8 cellular contexts compared by ENCODE assay signal in genomic region chr9:135499326-135500070, GRCh38. TPM values are rescaled to one million over a fixed set of nuclear protein-coding genes. Genes with fewer than 3 reads are reported as not detected.
A peak's percentile ranks its signal among the peaks of the same experiment; 100 is the strongest.
DNase-seq lines count a peak whose midpoint lies in the region; ATAC-seq, FAIRE-seq and TF ChIP-seq lines count a peak whose summit lies in the region.

No MANE protein-coding gene starts in this region.

- H2AFZ ChIP-seq in Loucy (ENCODE audit: low read length) (peak overlapping the region; percentile 86), neuron (ENCODE audit: low read depth, low read length) (peak overlapping the region; percentile 83)

- peaks cover 23% of the 10 kb centered on the region for H3K36me3 ChIP-seq in BJ (ENCODE audit: control insufficient read depth, insufficient read depth, low read length)
- peaks cover 16% of the 10 kb centered on the region; the same call in 1 of the 2 replicates for H3K36me3 ChIP-seq in Loucy (ENCODE audit: insufficient read depth, low read length)
- H3K36me3 ChIP-seq in SJSA1: peaks cover 39% of the 10 kb centered on the region
- H3K36me3 ChIP-seq in neuron (ENCODE audit: insufficient read depth, low read length): peaks cover 23% of the 10 kb centered on the region

- no peaks in the 10 kb centered on the region for H3K9me3 Mint-ChIP-seq in stimulated activated naive CD8-positive, alpha-beta T cell treated with anti-CD3 and anti-CD28 coated beads, Interleukin-15, amount 100 ng/mL, for 72 hours

- H3K9me2 ChIP-seq in Loucy (replicated peaks; ENCODE audit: low read depth, low read length): no peaks in the 10 kb centered on the region

- no peaks in the 10 kb centered on the region for H3K9me3 ChIP-seq in Loucy (ENCODE audit: insufficient read depth, low read depth, low read length)
- no peaks in the 10 kb centered on the region for H3K9me3 ChIP-seq in SJSA1 (replicated peaks)
- H3K9me3 ChIP-seq in neuron (ENCODE audit: low read length): no peaks in the 10 kb centered on the region

- FAIRE-seq in frontal cortex (lab: Jason Lieb, UNC): no peak

- H3K27me3 ChIP-seq in BJ (ENCODE audit: control insufficient read depth, insufficient read depth, low read length) (no peaks in the 10 kb centered on the region), Loucy (ENCODE audit: insufficient read depth, low read length, poor library complexity, severe bottlenecking) (peaks cover 3% of the 10 kb centered on the region), SJSA1 (replicated peaks) (no peaks in the 10 kb centered on the region; the same call in 1 of the 2 replicates), neuron (ENCODE audit: insufficient read depth, low read length) (no peaks in the 10 kb centered on the region)

- TF ChIP-seq CTCF in BJ (IDR thresholded peaks at IDR 0.05; ENCODE audit: insufficient read depth, low read depth, low read length) (no peak), Loucy (conservative IDR thresholded peaks at IDR 0.05; ENCODE audit: low read length) (no peak; the same call in 1 of the 2 replicates)

- H3K4me3 ChIP-seq in BJ (ENCODE audit: low read depth, low read length): peak overlapping the region; percentile 91
- H3K4me3 ChIP-seq in Loucy (ENCODE audit: low read length, poor library complexity, severe bottlenecking): peak overlapping the region; percentile 74
- H3K4me3 ChIP-seq in SJSA1: peak overlapping the region; percentile 77
- peak overlapping the region; percentile 83 for H3K4me3 ChIP-seq in neuron (ENCODE audit: low read length)

- no peaks in the 10 kb centered on the region for H3F3A ChIP-seq in Loucy (ENCODE audit: low read depth)

- peaks cover 28% of the 10 kb centered on the region for H4K20me1 ChIP-seq in Loucy (ENCODE audit: insufficient read depth, low read length, poor library complexity, severe bottlenecking)

- peak overlapping the region in 1 of 2 donors; percentile 34 for H3K27ac Mint-ChIP-seq in stimulated activated naive CD8-positive, alpha-beta T cell treated with anti-CD3 and anti-CD28 coated beads, Interleukin-15, amount 100 ng/mL, for 72 hours

- CTCF ChIA-PET in BJ (lab: Yijun Ruan, JAX): interaction anchor here (0.6 to 2.0 kb wide), 2 partner anchors 8 to 19 kb away, joined by 4 to 8 read pairs; no protein-coding TSS in a partner anchor

- H3K27ac ChIP-seq in SJSA1: no peak overlapping the region

- DNase-seq in BJ (ENCODE audit: low read depth) (no peak), SJSA1 (ENCODE audit: low read depth in 1 of 2, low spot score in 2 of 2) (peak; percentile 85 to 93), frontal cortex (ENCODE audit: low spot score in 2 of 2) (peak; percentile 94)
- DNase-seq in activated naive CD4-positive, alpha-beta T cell (lab: John Stamatoyannopoulos, UW): peak; percentile 58 to 88 (median 78)
- DNase-seq in stimulated activated naive CD8-positive, alpha-beta T cell treated with anti-CD3 and anti-CD28 coated beads, Interleukin-15, amount 100 ng/mL, for 72 hours: peak; percentile 69 to 80

- peaks cover 24% of the 10 kb centered on the region for H3K79me2 ChIP-seq in Loucy (ENCODE audit: insufficient read depth, low read length)

- H3K4me1 ChIP-seq in Loucy (ENCODE audit: insufficient read depth, low read length, poor library complexity, severe bottlenecking) (peaks cover 10% of the 10 kb centered on the region), SJSA1 (replicated peaks) (peaks cover 21% of the 10 kb centered on the region), neuron (ENCODE audit: insufficient read depth, low read length) (peaks cover 21% of the 10 kb centered on the region)

- H3K9ac ChIP-seq in Loucy (ENCODE audit: low read depth, low read length, poor library complexity, severe bottlenecking): peak overlapping the region; percentile 60

- H3K27me3 Mint-ChIP-seq in stimulated activated naive CD8-positive, alpha-beta T cell treated with anti-CD3 and anti-CD28 coated beads, Interleukin-15, amount 100 ng/mL, for 72 hours: peaks cover 10% of the 10 kb centered on the region

- POLR2A ChIA-PET in BJ (lab: Charles Lee): no interaction called here

- peak overlapping the region; percentile 87 to 89 for H3K4me3 Mint-ChIP-seq in stimulated activated naive CD8-positive, alpha-beta T cell treated with anti-CD3 and anti-CD28 coated beads, Interleukin-15, amount 100 ng/mL, for 72 hours

- ATAC-seq in GM21515 (IDR thresholded peaks at IDR 0.05; ENCODE audit: unreplicated experiment): peak; percentile 62
- peak; percentile 53 for ATAC-seq in stimulated activated naive CD8-positive, alpha-beta T cell treated with anti-CD3 and anti-CD28 coated beads, Interleukin-15, amount 100 ng/mL, for 72 hours

- H3K4me1 Mint-ChIP-seq in stimulated activated naive CD8-positive, alpha-beta T cell treated with anti-CD3 and anti-CD28 coated beads, Interleukin-15, amount 100 ng/mL, for 72 hours: peaks cover 34% of the 10 kb centered on the region

- H3K4me2 ChIP-seq in Loucy (ENCODE audit: low read depth, low read length, poor library complexity, severe bottlenecking): peak overlapping the region; percentile 89

RNA-seq across cellular contexts. Expression of gene MRPS2, which starts 1.0 kb away (rescaled TPM):
- 54.6 and 102 TPM in 2 replicates for polyA plus RNA-seq in BJ (2011; rRNA removed)
- 45.3 and 86.9 TPM in 2 replicates for polyA minus RNA-seq in BJ (2011; rRNA and poly(A)+ RNA removed)
- total RNA-seq in SJSA1 (2014; rRNA removed; shearing (Covaris generic)): 12.6 and 21.3 TPM in 2 replicates
- 13.9 TPM for total RNA-seq in frontal cortex

RNA-seq across cellular contexts. Expression of gene PPP1R26, which starts 19.9 kb away (rescaled TPM):
- 4.4 and 6.0 TPM in 2 replicates for polyA plus RNA-seq in BJ (2011; rRNA removed)
- polyA minus RNA-seq in BJ (2011; rRNA and poly(A)+ RNA removed): 3.2 and 4.0 TPM in 2 replicates
- 11.0 and 16.8 TPM in 2 replicates for total RNA-seq in SJSA1 (2014; rRNA removed; shearing (Covaris generic))
- 35.5 TPM for total RNA-seq in frontal cortex

RNA-seq across cellular contexts. Expression of gene LCN1, which starts 21.7 kb away (rescaled TPM):
- not detected in 2 replicates for polyA plus RNA-seq in BJ (2011; rRNA removed)
- not detected in 2 replicates for polyA minus RNA-seq in BJ (2011; rRNA and poly(A)+ RNA removed)
- not detected in 2 replicates for total RNA-seq in SJSA1 (2014; rRNA removed; shearing (Covaris generic))
- not detected for total RNA-seq in frontal cortex

RNA-seq across cellular contexts. Expression of gene OBP2A, which starts 46.4 kb away (rescaled TPM):
- not detected in 2 replicates for polyA plus RNA-seq in BJ (2011; rRNA removed)
- polyA minus RNA-seq in BJ (2011; rRNA and poly(A)+ RNA removed): not detected in 2 replicates
- total RNA-seq in SJSA1 (2014; rRNA removed; shearing (Covaris generic)): not detected in 2 replicates
- total RNA-seq in frontal cortex: not detected
